ENCODE assay signal across 18 cellular contexts in genomic region chr1:153939476-153939875, GRCh38.
"Had no signal": no experiment of that assay in that cellular context is flagged by ENCODE, and none has a peak within 500 bp of the region (broad histone marks: within the 10 kb centered on the region; RNA-seq: fewer than 3 reads in every experiment).

No MANE protein-coding gene starts in this region.

- H3K27me3 ChIP-seq: ascending aorta, colonic mucosa, esophagus muscularis mucosa, gastroesophageal sphincter, heart right ventricle, right atrium auricular region, thyroid gland had no signal

- H3K9me3 Mint-ChIP-seq: activated CD4-positive, alpha-beta memory T cell treated with anti-CD3 and anti-CD28 coated beads for 36 hours; activated T-helper 1 cell treated with anti-CD3 and anti-CD28 coated beads, Interleukin-12 subunit alpha, Interleukin-12 subunit beta, Interleukin-2, Interleukin-4 antibody, amounts not matched to agents 30 ng/mL and 10 ng/mL and 1 ng/mL, durations not matched to agents 14 hours and 24 hours and 36 hours; central memory CD8-positive, alpha-beta T cell; immature natural killer cell; memory B cell; naive thymus-derived CD8-positive, alpha-beta T cell; T-helper 2 cell treated with Interferon-gamma antibody and Interleukin-4, amounts not matched to agents 5 μg/mL and 100 μg/mL, for 36 hours had no signal

- H3K4me3 ChIP-seq: ascending aorta, colonic mucosa, esophagus muscularis mucosa, gastroesophageal sphincter, heart right ventricle, prostate gland, right atrium auricular region, thyroid gland had no signal

- H3K4me1 ChIP-seq: ascending aorta, colonic mucosa, prostate gland had no signal

- DNase-seq: activated CD4-positive, alpha-beta memory T cell treated with anti-CD3 and anti-CD28 coated beads for 36 hours; activated CD4-positive, alpha-beta T cell treated with anti-CD3 and anti-CD28 coated beads for 36 hours; activated T-cell treated with anti-CD3 and anti-CD28 coated beads for 4 hours; colonic mucosa; immature natural killer cell; left ventricle myocardium superior; naive thymus-derived CD8-positive, alpha-beta T cell; thyroid gland had no signal

- ATAC-seq: activated CD4-positive, alpha-beta T cell treated with anti-CD3 and anti-CD28 coated beads for 36 hours; gastroesophageal sphincter; heart right ventricle; left ventricle myocardium superior; naive thymus-derived CD8-positive, alpha-beta T cell had no signal

- H3K27ac Mint-ChIP-seq: activated CD4-positive, alpha-beta memory T cell treated with anti-CD3 and anti-CD28 coated beads for 36 hours; activated CD4-positive, alpha-beta T cell treated with anti-CD3 and anti-CD28 coated beads for 36 hours; activated T-helper 1 cell treated with anti-CD3 and anti-CD28 coated beads, Interleukin-12 subunit alpha, Interleukin-12 subunit beta, Interleukin-2, Interleukin-4 antibody, amounts not matched to agents 30 ng/mL and 10 ng/mL and 1 ng/mL, durations not matched to agents 14 hours and 24 hours and 36 hours; T-helper 2 cell treated with Interferon-gamma antibody and Interleukin-4, amounts not matched to agents 5 μg/mL and 100 μg/mL, for 36 hours had no signal

- H3K27me3 Mint-ChIP-seq: activated CD4-positive, alpha-beta memory T cell treated with anti-CD3 and anti-CD28 coated beads for 36 hours; activated CD4-positive, alpha-beta T cell treated with anti-CD3 and anti-CD28 coated beads for 36 hours; central memory CD8-positive, alpha-beta T cell; memory B cell; naive thymus-derived CD8-positive, alpha-beta T cell had no signal

- H3K4me3 Mint-ChIP-seq: activated CD4-positive, alpha-beta memory T cell treated with anti-CD3 and anti-CD28 coated beads for 36 hours; activated CD4-positive, alpha-beta T cell treated with anti-CD3 and anti-CD28 coated beads for 36 hours; activated T-helper 1 cell treated with anti-CD3 and anti-CD28 coated beads, Interleukin-12 subunit alpha, Interleukin-12 subunit beta, Interleukin-2, Interleukin-4 antibody, amounts not matched to agents 30 ng/mL and 10 ng/mL and 1 ng/mL, durations not matched to agents 14 hours and 24 hours and 36 hours; central memory CD8-positive, alpha-beta T cell; immature natural killer cell; memory B cell; T-helper 2 cell treated with Interferon-gamma antibody and Interleukin-4, amounts not matched to agents 5 μg/mL and 100 μg/mL, for 36 hours had no signal

- H3K9me3 ChIP-seq: ascending aorta, colonic mucosa, esophagus muscularis mucosa, gastroesophageal sphincter, heart right ventricle, prostate gland, right atrium auricular region, thyroid gland had no signal

- H3K27ac ChIP-seq: ascending aorta, colonic mucosa, esophagus muscularis mucosa, gastroesophageal sphincter, heart right ventricle, prostate gland, right atrium auricular region, thyroid gland had no signal
